25 cellular contexts compared by ENCODE assay signal in the genomic region with DNA sequence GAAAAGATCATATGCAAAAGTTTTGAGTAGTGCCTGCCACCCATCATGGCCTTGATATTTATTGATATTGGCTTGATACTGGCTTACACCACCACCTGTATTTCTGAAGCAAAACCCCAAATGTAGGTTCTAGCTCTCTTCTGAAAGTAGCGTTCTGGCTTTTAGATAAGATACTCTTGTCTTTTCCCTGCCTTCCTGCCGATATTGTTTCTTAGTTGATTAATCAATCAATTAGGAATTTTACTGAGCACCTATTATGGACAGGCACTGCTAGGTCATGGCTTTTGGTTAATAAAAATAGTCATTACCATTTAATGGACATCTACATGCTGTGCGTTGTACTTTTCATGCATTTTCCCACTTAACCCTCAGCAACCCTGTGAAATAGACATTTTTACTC. TPM values are rescaled to one million over a fixed set of nuclear protein-coding genes. Genes with fewer than 3 reads are reported as not detected.
"Had no signal": no experiment of that assay in that cellular context is flagged by ENCODE, and none has a peak within 500 bp of the region (broad histone marks: within the 10 kb centered on the region; RNA-seq: fewer than 3 reads in every experiment).

No MANE protein-coding gene starts in this region.

- ATAC-seq: activated T-cell treated with anti-CD3 and anti-CD28 coated beads, Interleukin-2, amount 50 U/mL, for 72 hours; foreskin keratinocyte; left lobe of liver; lower lobe of right lung; naive thymus-derived CD8-positive, alpha-beta T cell; right cardiac atrium; stimulated activated effector memory CD8-positive, alpha-beta T cell treated with anti-CD3 and anti-CD28 coated beads, Interleukin-12 subunit alpha, Interleukin-12 subunit beta, amount 100 ng/mL, for 72 hours had no signal

- H3K36me3 ChIP-seq: neural progenitor cell, prostate gland had no signal

- H3K9me3 ChIP-seq: lower lobe of right lung, prostate gland, stomach, vagina had no signal

- H3K27me3 ChIP-seq: vagina had no signal

- H3K4me1 ChIP-seq: foreskin keratinocyte, lower lobe of right lung, prostate gland, stomach, vagina had no signal

- DNase-seq: activated CD4-positive, alpha-beta memory T cell treated with anti-CD3 and anti-CD28 coated beads for 36 hours; activated CD4-positive, alpha-beta T cell treated with anti-CD3 and anti-CD28 coated beads for 4 hours; activated CD4-positive, CD25-positive, alpha-beta regulatory T cell; activated effector memory CD4-positive, alpha-beta T cell treated with anti-CD3 and anti-CD28 coated beads, Interleukin-2, amount 50 U/mL, for 16 hours; activated naive CD4-positive, alpha-beta T cell treated with anti-CD3 and anti-CD28 coated beads, Interleukin-2, amount 10 ng/mL, durations not matched to agents 7 days and 5 days; activated T-cell treated with anti-CD3 and anti-CD28 coated beads, Interleukin-2, amount 50 U/mL, for 72 hours; amygdala; caudate nucleus; effector CD4-positive, alpha-beta T cell; foreskin keratinocyte; immature natural killer cell; right cardiac atrium; stimulated activated CD4-positive, alpha-beta T cell treated with anti-CD3 and anti-CD28 coated beads, Interleukin-2, amount 100 ng/mL, for 24 hours; stomach had no signal

- H3K4me3 ChIP-seq: lower lobe of right lung, neural progenitor cell, prostate gland, skin epidermis, stomach, vagina had no signal

- H3K27ac ChIP-seq: foreskin keratinocyte, lower lobe of right lung, neural progenitor cell, prostate gland, skin epidermis, stomach, vagina had no signal

- H2AFZ ChIP-seq: neural progenitor cell had no signal

- H3K9ac ChIP-seq: neural progenitor cell had no signal

RNA-seq across cellular contexts. Expression of gene SFRP5, which starts 7.9 kb away (rescaled TPM):
- total RNA-seq: activated CD4-positive, alpha-beta memory T cell treated with anti-CD3 and anti-CD28 coated beads for 36 hours; activated T-cell treated with anti-CD3 and anti-CD28 coated beads, Interleukin-2, amount 50 U/mL, for 72 hours; foreskin keratinocyte; glomerular endothelial cell; kidney epithelial cell; mesenteric fat pad had no signal
- polyA plus RNA-seq: immature natural killer cell had no signal
